15 cellular contexts compared by ENCODE assay signal in the genomic region with DNA sequence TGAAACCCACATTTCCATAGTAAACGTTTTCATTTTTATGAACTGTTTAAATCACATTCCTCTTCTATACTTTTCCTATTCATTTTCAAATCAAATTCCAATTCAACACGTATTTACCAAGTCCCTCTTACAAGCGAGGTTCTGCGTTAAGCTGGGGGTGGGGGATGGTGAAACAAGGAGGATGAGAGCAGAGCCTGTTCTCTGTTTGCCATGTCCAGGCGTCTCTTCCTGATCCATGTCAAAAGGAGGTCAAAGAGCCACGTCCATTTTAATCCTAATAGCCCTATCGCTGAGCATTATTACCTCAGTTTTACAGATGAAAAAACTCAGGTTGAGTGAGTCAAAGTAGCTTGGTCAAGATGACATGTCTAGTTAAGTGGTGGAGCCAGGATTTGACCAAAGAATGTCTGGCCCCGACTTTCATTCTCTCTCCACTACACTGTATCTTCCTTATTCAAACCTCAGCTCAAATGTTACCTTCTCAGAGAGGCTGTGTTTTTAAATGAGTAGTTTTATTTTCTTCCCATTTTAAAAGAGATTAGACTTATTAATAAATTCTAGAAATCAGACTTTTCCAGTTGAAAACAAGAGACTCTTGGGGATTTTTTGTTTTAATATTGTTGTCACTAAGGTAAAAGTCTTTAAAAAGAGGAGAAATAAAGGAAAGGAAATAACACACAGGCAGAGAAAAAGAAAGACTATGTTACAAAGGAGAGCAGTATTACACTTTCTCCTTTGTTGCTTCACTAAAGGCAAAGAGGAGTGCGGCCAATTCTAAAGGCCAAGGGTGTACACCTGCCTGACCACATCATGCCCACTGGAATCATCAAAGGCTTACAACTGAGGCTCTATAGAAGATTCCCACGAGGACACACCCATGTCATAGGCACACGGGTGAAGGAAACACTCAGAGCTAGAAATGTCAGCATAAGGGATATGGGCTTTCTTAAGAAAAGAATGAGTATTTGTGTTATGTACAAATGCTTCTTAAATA. TPM values are rescaled to one million over a fixed set of nuclear protein-coding genes. Genes with fewer than 3 reads are reported as not detected.
A peak's percentile ranks its signal among the peaks of the same experiment; 100 is the strongest.
DNase-seq lines count a peak whose midpoint lies in the region; ATAC-seq and TF ChIP-seq lines count a peak whose summit lies in the region.
"Had no signal": no experiment of that assay in that cellular context is flagged by ENCODE, and none has a peak within 500 bp of the region (broad histone marks: within the 10 kb centered on the region; RNA-seq: fewer than 3 reads in every experiment).

No MANE protein-coding gene starts in this region.

- CTCF ChIA-PET in T-cell (lab: Charles Lee), result no interaction called here

- H3K4me1 Mint-ChIP-seq in T-cell, result peaks cover 75 to 80% (median 77%) of the 10 kb centered on the region in 3 donors
- H3K4me1 Mint-ChIP-seq in progenitor cell of endocrine pancreas (ENCODE audit: low read depth), result peaks cover 10% of the 10 kb centered on the region

- peak overlapping the region in 1 of 3 donors; percentile 31 for H3K4me3 Mint-ChIP-seq in T-cell
- no peak overlapping the region for H3K4me3 Mint-ChIP-seq in progenitor cell of endocrine pancreas (ENCODE audit: low read depth)

- POLR2A ChIA-PET in T-cell (lab: Charles Lee), result interaction anchor here (0.5 to 0.6 kb wide), 2 partner anchors 10 to 98 kb away, joined by 3 read pairs; no protein-coding TSS in a partner anchor

- ATAC-seq in T-cell (replicated peaks in 1 of 4), result no peak
- ATAC-seq in GM18907 (IDR thresholded peaks at IDR 0.05; ENCODE audit: unreplicated experiment), result no peak
- no peak for ATAC-seq in GM19455 (IDR thresholded peaks at IDR 0.05; ENCODE audit: unreplicated experiment)
- ATAC-seq: left ventricle myocardium superior had no signal

- TF ChIP-seq CTCF in progenitor cell of endocrine pancreas (IDR thresholded peaks at IDR 0.05; ENCODE audit: unreplicated experiment), result no peak

- H3K27me3 Mint-ChIP-seq in T-cell (no peaks in the 10 kb centered on the region), progenitor cell of endocrine pancreas (no peaks in the 10 kb centered on the region)
- H3K27me3 Mint-ChIP-seq: IgD-negative memory B cell had no signal

- no peaks in the 10 kb centered on the region for H3K36me3 Mint-ChIP-seq in T-cell
- H3K36me3 Mint-ChIP-seq in progenitor cell of endocrine pancreas (ENCODE audit: insufficient read depth), result no peaks in the 10 kb centered on the region
- H3K36me3 Mint-ChIP-seq: IgD-negative memory B cell had no signal

- H3K27ac Mint-ChIP-seq in T-cell, result peak overlapping the region; percentile 46 to 73
- H3K27ac Mint-ChIP-seq in progenitor cell of endocrine pancreas, result peak overlapping the region; percentile 70

- H3K9me3 Mint-ChIP-seq in T-cell (no peaks in the 10 kb centered on the region), progenitor cell of endocrine pancreas (ENCODE audit: low read depth) (no peaks in the 10 kb centered on the region)
- H3K9me3 Mint-ChIP-seq: IgD-negative memory B cell had no signal

- DNase-seq in NCI-H82 (lab: John Stamatoyannopoulos, UW), result peak; percentile 58
- no peak for DNase-seq in NCI-H82 treated with DMSO at 0.1 percent for 48 hours (lab: John Stamatoyannopoulos, UW; ENCODE audit: unreplicated experiment)
- no peak for DNase-seq in T-cell
- peak; percentile 23 to 60 for DNase-seq in hippocampal formation (lab: John Stamatoyannopoulos, UW)
- DNase-seq in progenitor cell of endocrine pancreas (ENCODE audit: low spot score, unreplicated experiment), result no peak
- DNase-seq in activated effector memory CD4-positive, alpha-beta T cell treated with anti-CD3 and anti-CD28 coated beads, Interleukin-2, amount 50 U/mL, for 16 hours, result no peak
- DNase-seq: activated CD4-positive, alpha-beta T cell treated with anti-CD3 and anti-CD28 coated beads, Interleukin-2, amount 50 U/mL, for 48 hours; EL; left ventricle myocardium superior; NCI-H1092 treated with DMSO at 0.1 percent for 48 hours; NCI-H226; small intestine had no signal

RNA-seq across cellular contexts. Expression of gene MYO5A, which starts 42.4 kb away (rescaled TPM):
- total RNA-seq in T-cell (10 to 100 TPM; 25.2 to 46.6 (median 29.5) TPM), progenitor cell of endocrine pancreas (24.9 and 31.0 TPM in 2 replicates)

Comparison
In these comparisons a context has a peak if more than half of its experiments do, and no peak if none do; other contexts are left out.
1. DNase-seq: peak in NCI-H82 (single experiment) and hippocampal formation (2 of 2); none in NCI-H82 treated with DMSO at 0.1 percent for 48 hours (single experiment), T-cell (0 of 34), progenitor cell of endocrine pancreas (single experiment) and activated effector memory CD4-positive, alpha-beta T cell treated with anti-CD3 and anti-CD28 coated beads, Interleukin-2, amount 50 U/mL, for 16 hours (single experiment).